ENCODE assay signal across 36 cellular contexts in the genomic region with DNA sequence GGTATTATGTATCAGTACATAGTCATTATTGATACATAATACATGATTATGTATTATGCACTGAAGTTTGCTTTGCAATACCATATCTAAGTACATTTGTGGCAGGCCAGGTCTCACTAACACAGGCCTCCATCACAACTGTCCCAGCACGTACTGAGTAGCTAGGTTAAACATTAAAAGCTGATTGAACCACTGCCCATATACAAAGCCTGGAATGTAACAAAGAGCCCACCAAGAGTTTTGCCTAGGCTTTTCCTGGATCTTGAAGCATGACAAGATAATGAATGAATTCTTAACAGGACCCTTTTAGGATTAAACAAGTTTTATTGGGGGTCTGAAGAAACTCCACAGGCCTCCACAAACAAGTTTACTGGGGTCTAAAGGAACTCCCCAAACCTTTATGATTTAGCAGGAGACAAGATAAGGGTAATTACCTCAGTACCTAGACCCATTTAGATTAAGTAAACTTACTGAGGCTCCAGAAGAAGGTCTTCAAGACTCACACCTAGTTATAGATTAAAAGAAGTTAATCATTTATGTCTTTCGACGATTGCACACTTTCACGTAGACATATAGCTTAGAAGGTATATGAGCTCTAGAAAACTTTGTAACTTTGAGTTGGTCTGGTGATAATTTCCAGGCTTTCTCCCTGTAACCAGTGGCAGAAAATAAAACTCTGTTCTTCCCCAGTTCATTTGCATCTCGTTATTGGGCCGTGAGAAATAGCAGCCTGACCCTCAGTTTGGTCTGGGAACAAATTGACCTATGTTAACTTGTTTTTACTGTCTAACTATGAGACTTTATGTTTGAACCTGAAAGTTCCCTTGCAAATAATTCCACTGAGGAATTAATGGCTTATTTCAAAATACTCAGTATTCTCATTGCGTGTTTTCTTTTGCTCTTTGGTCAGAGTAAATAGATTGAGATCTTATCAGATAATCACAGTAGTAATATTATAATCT.
A peak's percentile ranks its signal among the peaks of the same experiment; 100 is the strongest.
DNase-seq lines count a peak whose midpoint lies in the region; ATAC-seq, FAIRE-seq and TF ChIP-seq lines count a peak whose summit lies in the region.
"Had no signal": no experiment of that assay in that cellular context is flagged by ENCODE, and none has a peak within 500 bp of the region (broad histone marks: within the 10 kb centered on the region; RNA-seq: fewer than 3 reads in every experiment).

No MANE protein-coding gene starts in this region.

- TF ChIP-seq CTCF in HepG2 (CRISPR knock-in tag; IDR thresholded peaks at IDR 0.05) (no peak), right lobe of liver (IDR thresholded peaks at IDR 0.05) (no peak), VCaP (conservative IDR thresholded peaks at IDR 0.05) (no peak)

- POLR2A ChIA-PET in HepG2 (lab: Yijun Ruan, JAX) = no interaction called here
- POLR2A ChIA-PET in HEK293T (lab: Yijun Ruan, JAX) = no interaction called here

- no peaks in the 10 kb centered on the region for H3K79me1 ChIP-seq in mesenchymal stem cell (replicated peaks; ENCODE audit: low read length, poor library complexity, severe bottlenecking)

- no peaks in the 10 kb centered on the region for H3K79me2 ChIP-seq in HepG2 (ENCODE audit: insufficient read depth, low read length)

- H4K8ac ChIP-seq in mesenchymal stem cell (ENCODE audit: low read length) = no peak overlapping the region

- TF ChIP-seq RAD21 in HepG2 (CRISPR knock-in tag; IDR thresholded peaks at IDR 0.05) = no peak

- intact Hi-C loops in HepG2 (cut with micrococcal nuclease; ENCODE audit: unreplicated experiment) = no loop called here
- intact Hi-C loops in right lobe of liver (cut with DNase I) = no loop called here

- no peak overlapping the region for H2BK15ac ChIP-seq in mesenchymal stem cell (ENCODE audit: low read depth, poor library complexity, severe bottlenecking)

- H2BK12ac ChIP-seq in mesenchymal stem cell (ENCODE audit: low read length in 2 of 2) = no peak overlapping the region

- DNase-seq in HepG2 (ENCODE audit: low spot score) (no peak), right lobe of liver (no peak), mesenchymal stem cell (no peak), GM12891 (ENCODE audit: insufficient read length, low spot score) (no peak), T1000 (lab: John Stamatoyannopoulos, UW) (no peak), COLO829 (ENCODE audit: low spot score) (no peak), HEK293T (ENCODE audit: extremely low spot score) (no peak)
- DNase-seq: activated CD4-positive, alpha-beta memory T cell treated with anti-CD3 and anti-CD28 coated beads for 36 hours; activated CD4-positive, alpha-beta T cell treated with anti-CD3 and anti-CD28 coated beads for 1 hour; activated CD8-positive, alpha-beta memory T cell treated with anti-CD3 and anti-CD28 coated beads, Interleukin-2, amount 50 U/mL, for 4 hours; activated naive CD4-positive, alpha-beta T cell treated with anti-CD3 and anti-CD28 coated beads for 36 hours; AML-193; CD4-positive, CD25-positive, alpha-beta regulatory T cell; dermis blood vessel endothelial cell; DMS153; foreskin keratinocyte; heart right ventricle; kidney glomerular epithelial cell; MM.1S; NCI-H2029 treated with DMSO at 0.1 percent for 48 hours; NCI-H524 treated with DMSO at 0.1 percent for 48 hours; nephron progenitor cell; retina; SHP77 treated with DMSO at 0.1 percent for 48 hours; stimulated activated naive CD4-positive, alpha-beta T cell; T-helper 2 cell; upper lobe of right lung had no signal

- H3K14ac ChIP-seq in mesenchymal stem cell (ENCODE audit: low read length in 2 of 2) = no peak overlapping the region

- H4K91ac ChIP-seq in mesenchymal stem cell (ENCODE audit: low read length) = no peak overlapping the region

- H3K4me3 ChIP-seq in HepG2 (replicated peaks in 1 of 3; ENCODE audit: insufficient read depth in 1 of 3, low read depth in 2 of 3, low read length in 3 of 3) (no peak overlapping the region), right lobe of liver (no peak overlapping the region), mesenchymal stem cell (ENCODE audit: insufficient read depth in 1 of 2, low read depth in 1 of 2, low read length in 2 of 2) (no peak overlapping the region)
- H3K4me3 ChIP-seq: esophagus muscularis mucosa, heart right ventricle, lung, smooth muscle cell, suprapubic skin, upper lobe of right lung had no signal

- H2AK5ac ChIP-seq in mesenchymal stem cell (ENCODE audit: low read length, severe bottlenecking) = no peak overlapping the region

- H3K23ac ChIP-seq in mesenchymal stem cell (ENCODE audit: low read length in 2 of 2) = no peak overlapping the region

- no TSS peak for BruUV-seq in HepG2 (replicated peaks; lab: Mats Ljungman, UMichigan)

- H3K4me1 ChIP-seq in HepG2 (ENCODE audit: insufficient read depth, low read length) (peaks cover 17% of the 10 kb centered on the region), right lobe of liver (no peaks in the 10 kb centered on the region), mesenchymal stem cell (ENCODE audit: control insufficient read depth, insufficient read depth, low read depth, low read length) (no peaks in the 10 kb centered on the region)
- H3K4me1 ChIP-seq: esophagus muscularis mucosa, heart right ventricle, suprapubic skin, upper lobe of right lung had no signal

- no peak overlapping the region for H3K9ac ChIP-seq in HepG2 (ENCODE audit: insufficient read depth, low read depth, low read length)
- H3K9ac ChIP-seq in mesenchymal stem cell (ENCODE audit: low read length) = no peak overlapping the region
- H3K9ac ChIP-seq: KMS-11 had no signal

- H3K9me3 ChIP-seq in HepG2 (ENCODE audit: low read length) (no peaks in the 10 kb centered on the region), right lobe of liver (no peaks in the 10 kb centered on the region), mesenchymal stem cell (ENCODE audit: control insufficient read depth, low read length) (no peaks in the 10 kb centered on the region)
- H3K9me3 ChIP-seq: esophagus muscularis mucosa, heart right ventricle, suprapubic skin, upper lobe of right lung had no signal

- no peak overlapping the region for H2BK120ac ChIP-seq in mesenchymal stem cell (ENCODE audit: low read depth, low read length)

- 8% methylated on average over 7 of the region's 7 CpGs for WGBS in HepG2 (ENCODE audit: low lambda C conversion rate)
- 38% methylated on average over 7 of the region's 7 CpGs for WGBS in right lobe of liver (ENCODE audit: insufficient coverage, low coverage, low lambda C conversion rate, missing lambda C conversion rate)
- WGBS in mesenchymal stem cell = 88% methylated on average over 4 of the region's 7 CpGs

- CTCF ChIA-PET in HepG2 (lab: Yijun Ruan, JAX; ENCODE audit: low intra/inter-chr PET ratio, low total read pairs) = no interaction called here
- CTCF ChIA-PET in HEK293T (lab: Yijun Ruan, JAX) = no interaction called here

- no peak overlapping the region for H3K4ac ChIP-seq in mesenchymal stem cell (ENCODE audit: low read depth in 1 of 2, low read length in 2 of 2)

- H3K4me2 ChIP-seq in HepG2 (ENCODE audit: low read depth, low read length) (no peak overlapping the region), mesenchymal stem cell (ENCODE audit: low read length, poor library complexity, severe bottlenecking) (no peak overlapping the region)
- H3K4me2 ChIP-seq: KMS-11, smooth muscle cell had no signal

- TF ChIP-seq EP300 in HepG2 (IDR thresholded peaks at IDR 0.05; ENCODE audit: low read depth in 2 of 2, low read length in 2 of 2) (no peak), HepG2 (CRISPR knock-in tag; IDR thresholded peaks at IDR 0.05; ENCODE audit: borderline replicate concordance) (no peak)

- H3K18ac ChIP-seq in mesenchymal stem cell (ENCODE audit: low read depth in 1 of 2, low read length in 2 of 2) = no peak overlapping the region

- H4K20me1 ChIP-seq in HepG2 (ENCODE audit: insufficient read depth, low read length) = no peaks in the 10 kb centered on the region

- FAIRE-seq in HepG2 (lab: Jason Lieb, UNC) (peak; percentile 58), GM12891 (lab: Jason Lieb, UNC) (no peak)
- FAIRE-seq: A204.1, GM12892 had no signal

- H3K27ac ChIP-seq in HepG2 (ENCODE audit: extremely low read length, insufficient read depth, low read length) (no peak overlapping the region), right lobe of liver (no peak overlapping the region), VCaP (peak overlapping the region; percentile 66), mesenchymal stem cell (ENCODE audit: low read length, poor library complexity, severe bottlenecking) (peak overlapping the region; percentile 43)
- H3K27ac ChIP-seq: esophagus muscularis mucosa, foreskin keratinocyte, heart right ventricle, KMS-11, suprapubic skin, upper lobe of right lung had no signal

- TF ChIP-seq POLR2A in HepG2 (IDR thresholded peaks at IDR 0.05; ENCODE audit: insufficient read depth in 1 of 2, low read depth in 2 of 2, low read length in 2 of 2) (no peak), right lobe of liver (IDR thresholded peaks at IDR 0.05) (no peak), GM12891 (IDR thresholded peaks at IDR 0.05; ENCODE audit: low read depth, low read length) (no peak)

- H2AFZ ChIP-seq in HepG2 (ENCODE audit: low read length) = no peak overlapping the region
- H2AFZ ChIP-seq in mesenchymal stem cell (ENCODE audit: low read depth, low read length) = no peak overlapping the region

- H3K27me3 ChIP-seq in HepG2 (ENCODE audit: control insufficient read depth in 1 of 2, insufficient read depth in 2 of 2, low read length in 2 of 2) (no peaks in the 10 kb centered on the region), right lobe of liver (peaks cover 0 to 10% of the 10 kb centered on the region in 2 donors), mesenchymal stem cell (ENCODE audit: control insufficient read depth in 1 of 2, insufficient read depth in 1 of 2, low read length in 2 of 2) (peaks cover 0 to 5% of the 10 kb centered on the region in 2 experiments)
- H3K27me3 ChIP-seq: esophagus muscularis mucosa, foreskin keratinocyte, suprapubic skin, upper lobe of right lung had no signal

- H3K36me3 ChIP-seq in HepG2 (replicated peaks in 1 of 2; ENCODE audit: control insufficient read depth in 1 of 2, insufficient read depth in 2 of 2, low read length in 2 of 2) = no peaks in the 10 kb centered on the region
- H3K36me3 ChIP-seq in right lobe of liver = no peaks in the 10 kb centered on the region
- no peaks in the 10 kb centered on the region for H3K36me3 ChIP-seq in mesenchymal stem cell (ENCODE audit: control insufficient read depth in 1 of 2, insufficient read depth in 2 of 2, low read depth in 1 of 2, low read length in 2 of 2)
- H3K36me3 ChIP-seq: esophagus muscularis mucosa, heart right ventricle, suprapubic skin, upper lobe of right lung had no signal

- ATAC-seq in HepG2 (peak; percentile 56; the same call in 2 of the 3 replicates), right lobe of liver (no peak)
- ATAC-seq: foreskin keratinocyte, heart right ventricle, Panc1, upper lobe of right lung had no signal

- H2BK5ac ChIP-seq in mesenchymal stem cell (ENCODE audit: low read depth, low read length, poor library complexity, severe bottlenecking) = no peak overlapping the region

- in situ Hi-C loops in HepG2 (cut with HindIII; ENCODE audit: extremely low pct_ligation_motif_present, low pct_unique_long_range_greater_than_20kb) = no loop called here

TF ChIP-seq in HepG2, 621 proteins besides CTCF, POLR2A, EP300 and RAD21:
- TF ChIP-seq SALL1 (CRISPR knock-in tag; IDR thresholded peaks at IDR 0.05) = no peak

TF ChIP-seq in GM12891, 5 proteins besides CTCF, POLR2A, EP300 and RAD21 (continues in another document):
- TF ChIP-seq PAX5 (IDR thresholded peaks at IDR 0.05; ENCODE audit: insufficient read depth, low read length, severe bottlenecking) = no peak

TF ChIP-seq in HEK293T, 16 proteins besides CTCF, POLR2A, EP300 and RAD21 (continues in another document):
- TF ChIP-seq ELF4 (IDR thresholded peaks at IDR 0.05) = no peak

Comparison
In these comparisons a context has a peak if more than half of its experiments do, and no peak if none do; other contexts are left out.
1. H3K27ac ChIP-seq: peak in VCaP (single experiment) and mesenchymal stem cell (single experiment); none in HepG2 (single experiment) and right lobe of liver (0 of 3).